ENCODE assay signal across 2 cellular contexts in the genomic region with DNA sequence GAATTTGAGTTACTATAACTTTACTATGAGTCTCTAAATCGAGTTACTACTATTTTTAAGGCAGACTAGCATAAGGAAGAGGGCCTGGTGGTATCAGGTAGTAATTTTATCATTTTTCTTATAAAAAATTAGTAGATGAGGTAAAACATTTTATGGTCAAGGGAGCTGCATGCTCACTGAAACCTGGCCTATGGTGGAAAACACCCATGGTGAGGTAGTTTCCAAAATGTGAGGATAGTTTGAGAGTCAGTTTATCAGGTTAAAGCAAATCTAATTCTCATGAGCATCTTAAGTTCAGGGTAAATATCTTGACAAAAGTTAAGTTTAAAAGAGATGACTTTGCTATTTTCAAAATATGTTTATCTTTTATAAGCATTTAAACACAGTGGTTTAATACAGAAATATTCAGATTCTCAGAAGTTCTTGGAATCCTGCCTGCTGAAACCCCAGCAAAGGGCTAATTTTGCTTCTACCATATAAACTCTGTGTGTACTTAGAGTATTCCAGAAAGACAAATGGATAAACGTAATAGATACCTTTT.
TF ChIP-seq lines count a peak whose summit lies in the region.

No MANE protein-coding gene starts in this region.

TF ChIP-seq in HepG2, 621 proteins besides CTCF, POLR2A, EP300 and RAD21:
- TF ChIP-seq MAFF (IDR thresholded peaks at IDR 0.05; ENCODE audit: low read depth, low read length): peak; percentile 25; the same call in 1 of the 2 replicates
- TF ChIP-seq KAT8 (CRISPR knock-in tag; IDR thresholded peaks at IDR 0.05): no peak
- peak; percentile 29 to 52; a peak in 3 of 4 replicates for TF ChIP-seq MAFK (conservative IDR thresholded peaks at IDR 0.05 in 1 of 2, IDR thresholded peaks at IDR 0.05 in 1 of 2; ENCODE audit: low read length in 2 of 2)

TF ChIP-seq in H1, 55 proteins besides CTCF, POLR2A, EP300 and RAD21:
- no peak for TF ChIP-seq GTF2F1 (IDR thresholded peaks at IDR 0.05; ENCODE audit: borderline replicate concordance, low read depth, low read length)
- no peak for TF ChIP-seq RFX5 (IDR thresholded peaks at IDR 0.05; ENCODE audit: borderline replicate concordance, low read depth, low read length)
- no peak for TF ChIP-seq NANOG (IDR thresholded peaks at IDR 0.05; ENCODE audit: insufficient read depth, low read depth, low read length, poor library complexity, severe bottlenecking)
- TF ChIP-seq CREB1 (IDR thresholded peaks at IDR 0.05): no peak
- TF ChIP-seq HDAC6 (IDR thresholded peaks at IDR 0.05; ENCODE audit: low read depth, low read length): no peak
- no peak for TF ChIP-seq SIX5 (IDR thresholded peaks at IDR 0.05; ENCODE audit: low read depth, low read length)
- TF ChIP-seq SRF (IDR thresholded peaks at IDR 0.05; ENCODE audit: low read depth, low read length): no peak
- TF ChIP-seq POLR2AphosphoS5 (IDR thresholded peaks at IDR 0.05; ENCODE audit: low read depth, low read length): no peak
- no peak for TF ChIP-seq SAP30 (IDR thresholded peaks at IDR 0.05; ENCODE audit: insufficient read depth, insufficient replicate concordance, low read length)
- no peak for TF ChIP-seq TAF1 (IDR thresholded peaks at IDR 0.05; ENCODE audit: low read depth, low read length)
- TF ChIP-seq BCL11A (IDR thresholded peaks at IDR 0.05; ENCODE audit: low read depth in 2 of 2, low read length in 2 of 2): no peak
- no peak for TF ChIP-seq SP1 (IDR thresholded peaks at IDR 0.05; ENCODE audit: low read depth, low read length)
- no peak for TF ChIP-seq YY1 (IDR thresholded peaks at IDR 0.05; ENCODE audit: low read depth, low read length)
- no peak for TF ChIP-seq BRCA1 (IDR thresholded peaks at IDR 0.05; ENCODE audit: low read depth, low read length)
- no peak for TF ChIP-seq SIN3A (conservative IDR thresholded peaks at IDR 0.05 in 1 of 2, IDR thresholded peaks at IDR 0.05 in 1 of 2; ENCODE audit: low read depth in 1 of 2, low read length in 2 of 2)
- no peak for TF ChIP-seq KDM1A (IDR thresholded peaks at IDR 0.05; ENCODE audit: borderline replicate concordance, low read length)
- TF ChIP-seq NRF1 (IDR thresholded peaks at IDR 0.05; ENCODE audit: low read depth, low read length): no peak
- TF ChIP-seq JUND (IDR thresholded peaks at IDR 0.05; ENCODE audit: low read length): no peak
- no peak for TF ChIP-seq CHD1 (IDR thresholded peaks at IDR 0.05; ENCODE audit: low read depth, low read length)
